Comparison of ENCODE assay signal across 13 cellular contexts in genomic region chr1:233664804-233665574, GRCh38.
"Had no signal": no experiment of that assay in that cellular context is flagged by ENCODE, and none has a peak within 500 bp of the region (broad histone marks: within the 10 kb centered on the region; RNA-seq: fewer than 3 reads in every experiment).

No MANE protein-coding gene starts in this region.

- H3K9me3 ChIP-seq: breast epithelium had no signal

- H3K4me1 ChIP-seq: breast epithelium had no signal

- H3K4me3 ChIP-seq: breast epithelium, hepatocyte, skin epidermis had no signal

- H3K36me3 ChIP-seq: breast epithelium had no signal

- H2AFZ ChIP-seq: hepatocyte had no signal

- ATAC-seq: activated CD4-positive, CD25-positive, alpha-beta regulatory T cell treated with anti-CD3 and anti-CD28 coated beads, Interleukin-2, amount 50 U/mL, for 24 hours; activated T-helper 17 cell treated with anti-CD3 and anti-CD28 coated beads, Interleukin-2, amount 50 U/mL, for 72 hours; natural killer cell treated with Interleukin-12 subunit alpha and Interleukin-12 subunit beta and Interleukin-15 and Interleukin-18, amount 100 ng/mL, for 72 hours; T-cell had no signal

- H3K4me1 Mint-ChIP-seq: activated T-helper 17 cell treated with anti-CD3 and anti-CD28 coated beads, Interleukin-2, amount 50 U/mL, for 72 hours; T-cell had no signal

- H3K27me3 ChIP-seq: breast epithelium, hepatocyte had no signal

- H3K9me3 Mint-ChIP-seq: activated T-helper 17 cell treated with anti-CD3 and anti-CD28 coated beads, Interleukin-2, amount 50 U/mL, for 72 hours; natural killer cell treated with Interleukin-12 subunit alpha and Interleukin-12 subunit beta and Interleukin-15 and Interleukin-18, amount 100 ng/mL, for 72 hours had no signal

- H3K36me3 Mint-ChIP-seq: natural killer cell treated with Interleukin-12 subunit alpha and Interleukin-12 subunit beta and Interleukin-15 and Interleukin-18, amount 100 ng/mL, for 72 hours; T-cell had no signal

- DNase-seq: activated naive CD4-positive, alpha-beta T cell treated with Interleukin-2 at 50 U/mL for 16 hours; posterior cingulate gyrus; stimulated activated CD4-positive, alpha-beta T cell treated with anti-CD3 and anti-CD28 coated beads, Interleukin-4, amount 100 ng/mL, for 24 hours; stimulated activated naive CD4-positive, alpha-beta T cell treated with Interleukin-2 at 50 U/mL for 16 hours; T-cell; T-helper 9 cell; trophoblast cell had no signal

- H3K27ac Mint-ChIP-seq: activated T-helper 17 cell treated with anti-CD3 and anti-CD28 coated beads, Interleukin-2, amount 50 U/mL, for 72 hours; natural killer cell treated with Interleukin-12 subunit alpha and Interleukin-12 subunit beta and Interleukin-15 and Interleukin-18, amount 100 ng/mL, for 72 hours; T-cell had no signal

- H3K4me2 ChIP-seq: hepatocyte had no signal

- H3K27ac ChIP-seq: hepatocyte, skin epidermis had no signal

- H3K4me3 Mint-ChIP-seq: activated T-helper 17 cell treated with anti-CD3 and anti-CD28 coated beads, Interleukin-2, amount 50 U/mL, for 72 hours; natural killer cell treated with Interleukin-12 subunit alpha and Interleukin-12 subunit beta and Interleukin-15 and Interleukin-18, amount 100 ng/mL, for 72 hours; T-cell had no signal
